ENCODE assay signal across 1 cellular context in the genomic region with DNA sequence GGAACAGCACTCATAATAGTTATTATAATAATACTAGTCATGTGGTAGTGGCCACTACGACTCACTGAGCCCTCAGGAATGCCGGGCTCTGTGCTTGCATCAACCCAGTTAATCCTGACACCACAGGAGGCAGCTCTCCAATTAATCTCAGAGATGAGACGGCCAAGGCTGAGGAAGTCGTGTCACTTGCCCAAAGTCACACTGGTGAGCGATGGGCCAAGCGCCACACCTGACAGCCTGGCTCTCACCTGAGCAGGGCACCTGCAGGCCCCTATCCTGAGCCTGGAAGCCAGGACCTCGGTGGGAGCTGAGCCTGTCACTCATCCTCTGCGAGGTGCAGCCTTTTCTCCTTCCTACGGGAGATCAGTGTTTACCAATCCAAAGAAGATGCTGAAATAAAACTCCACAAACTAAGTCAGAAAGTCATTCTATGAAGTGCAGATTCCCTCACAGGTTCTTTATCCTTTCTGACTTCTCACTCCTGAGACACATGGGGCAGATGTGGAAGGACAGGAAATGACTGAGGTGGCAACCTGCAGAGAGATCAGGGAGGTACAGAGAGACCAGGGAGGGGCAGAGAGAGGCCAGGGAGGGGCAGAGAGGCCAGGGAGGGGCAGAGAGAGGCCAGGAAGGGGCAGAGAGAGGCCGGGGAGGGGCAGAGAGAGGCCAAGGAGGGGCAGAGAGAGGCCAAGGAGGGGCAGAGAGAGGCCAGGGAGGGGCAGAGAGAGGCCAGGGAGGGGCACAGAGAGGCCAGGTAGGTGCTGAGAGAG.
TF ChIP-seq lines count a peak whose summit lies in the region.

No MANE protein-coding gene starts in this region.

TF ChIP-seq in HCT116, 20 proteins besides CTCF, POLR2A, EP300 and RAD21 (continued from another document):
- no peak for TF ChIP-seq TCF7L2 (IDR thresholded peaks at IDR 0.05; ENCODE audit: borderline replicate concordance, extremely low read depth, insufficient read depth, insufficient read length)
- no peak for TF ChIP-seq SRF (IDR thresholded peaks at IDR 0.05; ENCODE audit: low read depth)
- no peak for TF ChIP-seq EZH2 (IDR thresholded peaks at IDR 0.05)
- no peak for TF ChIP-seq ELF1 (IDR thresholded peaks at IDR 0.05; ENCODE audit: borderline replicate concordance, low read depth)
- TF ChIP-seq, protein P1, sequence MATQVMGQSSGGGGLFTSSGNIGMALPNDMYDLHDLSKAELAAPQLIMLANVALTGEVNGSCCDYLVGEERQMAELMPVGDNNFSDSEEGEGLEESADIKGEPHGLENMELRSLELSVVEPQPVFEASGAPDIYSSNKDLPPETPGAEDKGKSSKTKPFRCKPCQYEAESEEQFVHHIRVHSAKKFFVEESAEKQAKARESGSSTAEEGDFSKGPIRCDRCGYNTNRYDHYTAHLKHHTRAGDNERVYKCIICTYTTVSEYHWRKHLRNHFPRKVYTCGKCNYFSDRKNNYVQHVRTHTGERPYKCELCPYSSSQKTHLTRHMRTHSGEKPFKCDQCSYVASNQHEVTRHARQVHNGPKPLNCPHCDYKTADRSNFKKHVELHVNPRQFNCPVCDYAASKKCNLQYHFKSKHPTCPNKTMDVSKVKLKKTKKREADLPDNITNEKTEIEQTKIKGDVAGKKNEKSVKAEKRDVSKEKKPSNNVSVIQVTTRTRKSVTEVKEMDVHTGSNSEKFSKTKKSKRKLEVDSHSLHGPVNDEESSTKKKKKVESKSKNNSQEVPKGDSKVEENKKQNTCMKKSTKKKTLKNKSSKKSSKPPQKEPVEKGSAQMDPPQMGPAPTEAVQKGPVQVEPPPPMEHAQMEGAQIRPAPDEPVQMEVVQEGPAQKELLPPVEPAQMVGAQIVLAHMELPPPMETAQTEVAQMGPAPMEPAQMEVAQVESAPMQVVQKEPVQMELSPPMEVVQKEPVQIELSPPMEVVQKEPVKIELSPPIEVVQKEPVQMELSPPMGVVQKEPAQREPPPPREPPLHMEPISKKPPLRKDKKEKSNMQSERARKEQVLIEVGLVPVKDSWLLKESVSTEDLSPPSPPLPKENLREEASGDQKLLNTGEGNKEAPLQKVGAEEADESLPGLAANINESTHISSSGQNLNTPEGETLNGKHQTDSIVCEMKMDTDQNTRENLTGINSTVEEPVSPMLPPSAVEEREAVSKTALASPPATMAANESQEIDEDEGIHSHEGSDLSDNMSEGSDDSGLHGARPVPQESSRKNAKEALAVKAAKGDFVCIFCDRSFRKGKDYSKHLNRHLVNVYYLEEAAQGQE (IDR thresholded peaks at IDR 0.05; ENCODE audit: low read depth), result no peak
- TF ChIP-seq SIN3A (IDR thresholded peaks at IDR 0.05; ENCODE audit: low read depth), result no peak
- TF ChIP-seq ZFX (IDR thresholded peaks at IDR 0.05), result no peak
- TF ChIP-seq POLR2AphosphoS5 (IDR thresholded peaks at IDR 0.05; ENCODE audit: low read depth, low read length), result no peak
- TF ChIP-seq JUND (IDR thresholded peaks at IDR 0.05), result no peak
- TF ChIP-seq ZNF274 (IDR thresholded peaks at IDR 0.05; ENCODE audit: low read depth, low read length), result no peak
- TF ChIP-seq, protein P2, sequence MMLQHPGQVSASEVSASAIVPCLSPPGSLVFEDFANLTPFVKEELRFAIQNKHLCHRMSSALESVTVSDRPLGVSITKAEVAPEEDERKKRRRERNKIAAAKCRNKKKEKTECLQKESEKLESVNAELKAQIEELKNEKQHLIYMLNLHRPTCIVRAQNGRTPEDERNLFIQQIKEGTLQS (IDR thresholded peaks at IDR 0.05), result no peak
- TF ChIP-seq YY1 (IDR thresholded peaks at IDR 0.05; ENCODE audit: extremely low read depth, insufficient replicate concordance, low read depth, low read length), result no peak
- TF ChIP-seq EGR1 (IDR thresholded peaks at IDR 0.05; ENCODE audit: low read depth), result no peak
